Comparison of ENCODE assay signal across 8 cellular contexts in the genomic region with DNA sequence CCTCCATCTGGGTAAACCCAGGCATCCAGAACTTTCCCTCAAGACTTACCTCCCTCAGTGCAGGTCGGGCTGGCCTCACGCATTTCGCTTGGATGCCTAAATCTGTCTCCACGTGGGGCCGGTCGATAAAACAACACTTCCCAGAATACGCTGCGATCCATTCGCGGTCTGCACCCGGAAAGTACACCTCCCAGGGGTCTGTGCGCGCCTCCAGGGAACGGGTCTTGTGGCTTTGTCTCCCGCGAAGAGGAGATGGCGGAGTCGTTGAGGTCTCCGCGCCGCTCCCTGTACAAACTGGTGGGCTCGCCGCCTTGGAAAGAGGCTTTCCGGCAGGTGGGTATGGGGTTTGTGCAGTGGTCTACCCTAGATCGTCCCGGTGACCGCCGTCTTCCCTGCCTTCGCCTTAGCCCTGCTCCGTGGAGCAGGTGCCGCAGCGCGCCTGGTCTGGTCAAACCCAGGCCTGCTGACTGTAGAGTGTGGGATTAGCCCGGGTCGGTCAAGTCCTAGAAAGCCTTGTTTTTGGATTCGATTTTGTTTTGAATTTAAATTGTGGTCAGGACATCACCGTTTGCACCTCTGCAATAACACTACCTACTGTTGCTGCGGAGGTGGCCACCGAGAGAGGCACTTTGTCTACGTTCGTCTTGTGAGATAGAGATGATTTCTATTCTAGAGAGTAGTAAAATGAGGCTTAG. TPM values are rescaled to one million over a fixed set of nuclear protein-coding genes. Genes with fewer than 3 reads are reported as not detected.
DNase-seq lines count a peak whose midpoint lies in the region; ATAC-seq, FAIRE-seq and TF ChIP-seq lines count a peak whose summit lies in the region.

A gene with protein sequence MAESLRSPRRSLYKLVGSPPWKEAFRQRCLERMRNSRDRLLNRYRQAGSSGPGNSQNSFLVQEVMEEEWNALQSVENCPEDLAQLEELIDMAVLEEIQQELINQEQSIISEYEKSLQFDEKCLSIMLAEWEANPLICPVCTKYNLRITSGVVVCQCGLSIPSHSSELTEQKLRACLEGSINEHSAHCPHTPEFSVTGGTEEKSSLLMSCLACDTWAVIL (plus strand): TSS at position 224 of the 695 bp plus-strand sequence. CDS start 29 bp downstream, at position 253.

- no peaks in the 10 kb centered on the region for H4K20me1 ChIP-seq in H9 (ENCODE audit: control insufficient read depth, insufficient read depth, insufficient read length)
- peaks cover 5% of the 10 kb centered on the region for H4K20me1 ChIP-seq in MM.1S (ENCODE audit: insufficient read depth, low read length)

- peak within 1 kb of the TSS; percentile 98 to 99 (median 99) for H3K27ac Mint-ChIP-seq in H9

- DNase-seq in GM04503 (ENCODE audit: low read depth) (peak; percentile 48), H9 (peak; percentile 94), MM.1S (peak; percentile 92), SK-MEL-5 (ENCODE audit: low read depth, low spot score) (peak; percentile 91), Right ventricle myocardium inferior (ENCODE audit: missing footprints) (peak; percentile 92), pancreas (peak; percentile 83 to 93 (median 86)), tibial nerve (ENCODE audit: low spot score in 2 of 2) (peak; percentile 76 to 86)
- DNase-seq in activated naive CD4-positive, alpha-beta T cell treated with anti-CD3 and anti-CD28 coated beads, Interleukin-2, amount 50 U/mL, for 16 hours, result peak; percentile 88

- H3K9me2 ChIP-seq in MM.1S (replicated peaks; ENCODE audit: insufficient read depth, low read length), result no peaks in the 10 kb centered on the region

- H3K79me2 ChIP-seq in H9 (ENCODE audit: insufficient read depth, low read length) (peaks cover 20% of the 10 kb centered on the region; the same call in 1 of the 2 replicates), MM.1S (ENCODE audit: low read length) (peaks cover 67% of the 10 kb centered on the region)

- no peak within 1 kb of the TSS for H2BK12ac ChIP-seq in H9 (ENCODE audit: insufficient read length, low read depth, low read length)

- H3K4me1 ChIP-seq in H9 (ENCODE audit: insufficient read depth, low read length) (no peaks in the 10 kb centered on the region), MM.1S (ENCODE audit: low read length) (peaks cover 12% of the 10 kb centered on the region), pancreas (peaks cover 0 to 26% (median 11%) of the 10 kb centered on the region in 3 donors), tibial nerve (peaks cover 0 to 46% (median 26%) of the 10 kb centered on the region in 4 donors)

- ATAC-seq in Right ventricle myocardium inferior (peak; percentile 91), pancreas (peak; percentile 86 to 91 (median 86))

- H3K9me3 Mint-ChIP-seq in H9, result no peaks in the 10 kb centered on the region

- peak within 1 kb of the TSS; percentile 94 for H3K14ac ChIP-seq in H9 (ENCODE audit: insufficient read depth, low read length)

- peaks cover 6% of the 10 kb centered on the region for H3K79me1 ChIP-seq in H9 (ENCODE audit: insufficient read depth, low read depth, low read length, poor library complexity, severe bottlenecking)

- H2BK5ac ChIP-seq in H9 (ENCODE audit: insufficient read length, low read length), result peak within 1 kb of the TSS; percentile 8

- TF ChIP-seq POLR2A in tibial nerve (IDR thresholded peaks at IDR 0.05), result peak; percentile 20 to 49

- no peak within 1 kb of the TSS for H3T11ph ChIP-seq in H9 (ENCODE audit: low read length)

- H3K9ac ChIP-seq in H9 (ENCODE audit: extremely low read depth, insufficient read length, low read length) (peak within 1 kb of the TSS; percentile 96), MM.1S (ENCODE audit: low read length) (peak within 1 kb of the TSS; percentile 94)

- no peak within 1 kb of the TSS for H4K8ac ChIP-seq in H9 (replicated peaks; ENCODE audit: insufficient read length, low read depth, low read length)

- no peak within 1 kb of the TSS for H4K91ac ChIP-seq in H9 (ENCODE audit: insufficient read length, low read depth, low read length)

- H3K27ac ChIP-seq in H9 (ENCODE audit: insufficient read length, low read depth, low read length), result peak within 1 kb of the TSS; percentile 26
- peak within 1 kb of the TSS; percentile 95 for H3K27ac ChIP-seq in MM.1S (ENCODE audit: low read length)
- H3K27ac ChIP-seq in pancreas, result peak within 1 kb of the TSS; percentile 84 to 92 (median 86)
- peak within 1 kb of the TSS; percentile 49 to 96 (median 90) for H3K27ac ChIP-seq in tibial nerve

- H2BK20ac ChIP-seq in H9 (ENCODE audit: low read depth, low read length, poor library complexity, severe bottlenecking), result no peak within 1 kb of the TSS

- peak within 1 kb of the TSS; percentile 42 for H3K56ac ChIP-seq in H9 (ENCODE audit: insufficient read length, low read depth, low read length)

- TF ChIP-seq EP300 in tibial nerve (IDR thresholded peaks at IDR 0.05), result peak in 1 of 2 donors; percentile 85

- TF ChIP-seq CTCF in H9 (conservative IDR thresholded peaks at IDR 0.05) (no peak), MM.1S (IDR thresholded peaks at IDR 0.05; ENCODE audit: low read length) (no peak), pancreas (IDR thresholded peaks at IDR 0.05) (no peak), tibial nerve (IDR thresholded peaks at IDR 0.05) (no peak)

- H3K9me3 ChIP-seq in H9 (ENCODE audit: control insufficient read depth, low read depth, low read length) (no peaks in the 10 kb centered on the region), MM.1S (replicated peaks; ENCODE audit: insufficient read depth, low read length) (no peaks in the 10 kb centered on the region), pancreas (no peaks in the 10 kb centered on the region), tibial nerve (no peaks in the 10 kb centered on the region)

- H2BK15ac ChIP-seq in H9 (ENCODE audit: low read depth, low read length), result no peak within 1 kb of the TSS

- peak within 1 kb of the TSS; percentile 47 for H4K5ac ChIP-seq in H9 (ENCODE audit: insufficient read length, low read depth, low read length)

- no peak within 1 kb of the TSS for H3K4ac ChIP-seq in H9 (ENCODE audit: low read depth, low read length)

- H3K27me3 Mint-ChIP-seq in H9 (ENCODE audit: low read depth), result no peaks in the 10 kb centered on the region

- peaks cover 9 to 19% of the 10 kb centered on the region in 2 experiments for H3K4me1 Mint-ChIP-seq in H9

- H3K36me3 Mint-ChIP-seq in H9 (ENCODE audit: insufficient read depth in 1 of 3, low read depth in 3 of 3), result peaks cover 24 to 61% (median 49%) of the 10 kb centered on the region in 3 experiments; a peak in 6 of 7 replicates

- peak within 1 kb of the TSS; percentile 98 to 100 for H3K4me3 Mint-ChIP-seq in H9

- intact Hi-C loops in Right ventricle myocardium inferior (cut with DNase I), result no loop called here
- intact Hi-C loops in pancreas (cut with DNase I), result no loop called here

- H3K23me2 ChIP-seq in H9 (ENCODE audit: insufficient read length, low read depth, low read length, poor library complexity, severe bottlenecking), result peaks cover 8% of the 10 kb centered on the region

- in situ Hi-C loops in SK-MEL-5 (cut with HindIII; ENCODE audit: low pct_unique_long_range_greater_than_20kb, low sequenced_read_pairs), result no loop called here

- peak within 1 kb of the TSS; percentile 63 for H2AFZ ChIP-seq in H9 (ENCODE audit: low read length)
- H2AFZ ChIP-seq in MM.1S (ENCODE audit: low read length), result peak within 1 kb of the TSS; percentile 86

- H3K4me2 ChIP-seq in H9 (ENCODE audit: insufficient read depth, insufficient read length, low read length) (peak within 1 kb of the TSS; percentile 98), MM.1S (ENCODE audit: low read depth, low read length) (peak within 1 kb of the TSS; percentile 93)

- no peak for FAIRE-seq in pancreas (lab: Jason Lieb, UNC)

- WGBS in H9 (ENCODE audit: extremely low coverage, insufficient read length, low lambda C conversion rate), result no CpG with 5 or more reads among the region's 41 CpGs
- WGBS in pancreas, 2 donors, result 0 to 1% methylated on average over 41 of the region's 41 CpGs
- WGBS in tibial nerve, 2 donors, result 0 to 1% methylated on average over 17 to 36 of the region's 41 CpGs

- H3K36me3 ChIP-seq in MM.1S (replicated peaks; ENCODE audit: insufficient read depth, low read length) (peaks cover 12% of the 10 kb centered on the region; the same call in 1 of the 2 replicates), pancreas (peaks cover 0 to 34% (median 0%) of the 10 kb centered on the region in 3 donors), tibial nerve (peaks cover 0 to 46% (median 0%) of the 10 kb centered on the region in 3 donors)

- no peak within 1 kb of the TSS for H2BK120ac ChIP-seq in H9 (ENCODE audit: low read depth, low read length, poor library complexity, severe bottlenecking)

- H3K27me3 ChIP-seq in H9 (ENCODE audit: insufficient read depth, low read length) (no peaks in the 10 kb centered on the region), MM.1S (replicated peaks; ENCODE audit: insufficient read depth, low read length) (no peaks in the 10 kb centered on the region), pancreas (no peaks in the 10 kb centered on the region), tibial nerve (no peaks in the 10 kb centered on the region)

- H3F3A ChIP-seq in MM.1S (ENCODE audit: insufficient read depth, low read length), result peaks cover 13% of the 10 kb centered on the region; the same call in 1 of the 2 replicates

- H3K23ac ChIP-seq in H9 (ENCODE audit: insufficient read length, low read depth, low read length), result no peak within 1 kb of the TSS

- H2AK5ac ChIP-seq in H9 (ENCODE audit: insufficient read length, low read length), result no peak within 1 kb of the TSS

- peak within 1 kb of the TSS; percentile 91 for H3K18ac ChIP-seq in H9 (ENCODE audit: insufficient read length, low read depth, low read length)

- H3K4me3 ChIP-seq in MM.1S (ENCODE audit: low read length) (peak within 1 kb of the TSS; percentile 95), pancreas (peak within 1 kb of the TSS; percentile 57 to 89 (median 75)), tibial nerve (peak within 1 kb of the TSS; percentile 78 to 97 (median 90))

RNA-seq across cellular contexts. Expression of the gene that starts here (rescaled TPM):
- total RNA-seq in H9 (2021) (78.9 and 81.9 TPM in 2 replicates), Right ventricle myocardium inferior (24.0 TPM), pancreas (10 to 100 TPM; 13.3 to 19.7 (median 13.6) TPM), tibial nerve (10 to 100 TPM; 36.3 to 79.3 (median 65.2) TPM)
- 48.9 and 49.0 TPM in 2 replicates for total RNA-seq in SK-MEL-5 (2014; rRNA removed; shearing (Covaris generic))
- 36.6 and 47.4 TPM in 2 replicates for polyA plus RNA-seq in SK-MEL-5 (2015; cell fraction: cytosol; rRNA removed)
- polyA plus RNA-seq in SK-MEL-5 (2015; cell fraction: nucleus; rRNA removed), result 151 and 182 TPM in 2 replicates
- polyA plus RNA-seq in pancreas, result 10 to 100 TPM; 23.6 to 39.2 TPM

Comparison
In these comparisons a context has a peak if more than half of its experiments do, and no peak if none do; other contexts are left out.
1. Peak in every context shown above with its lines: DNase-seq, ATAC-seq, H3K4me3 ChIP-seq and H3K27ac ChIP-seq.
2. H3K27ac ChIP-seq: peak in every context shown above with its lines; median percentile 95 in MM.1S; 90 in tibial nerve; 86 in pancreas; 26 in H9.